ENCODE assay signal across 8 cellular contexts in the genomic region with DNA sequence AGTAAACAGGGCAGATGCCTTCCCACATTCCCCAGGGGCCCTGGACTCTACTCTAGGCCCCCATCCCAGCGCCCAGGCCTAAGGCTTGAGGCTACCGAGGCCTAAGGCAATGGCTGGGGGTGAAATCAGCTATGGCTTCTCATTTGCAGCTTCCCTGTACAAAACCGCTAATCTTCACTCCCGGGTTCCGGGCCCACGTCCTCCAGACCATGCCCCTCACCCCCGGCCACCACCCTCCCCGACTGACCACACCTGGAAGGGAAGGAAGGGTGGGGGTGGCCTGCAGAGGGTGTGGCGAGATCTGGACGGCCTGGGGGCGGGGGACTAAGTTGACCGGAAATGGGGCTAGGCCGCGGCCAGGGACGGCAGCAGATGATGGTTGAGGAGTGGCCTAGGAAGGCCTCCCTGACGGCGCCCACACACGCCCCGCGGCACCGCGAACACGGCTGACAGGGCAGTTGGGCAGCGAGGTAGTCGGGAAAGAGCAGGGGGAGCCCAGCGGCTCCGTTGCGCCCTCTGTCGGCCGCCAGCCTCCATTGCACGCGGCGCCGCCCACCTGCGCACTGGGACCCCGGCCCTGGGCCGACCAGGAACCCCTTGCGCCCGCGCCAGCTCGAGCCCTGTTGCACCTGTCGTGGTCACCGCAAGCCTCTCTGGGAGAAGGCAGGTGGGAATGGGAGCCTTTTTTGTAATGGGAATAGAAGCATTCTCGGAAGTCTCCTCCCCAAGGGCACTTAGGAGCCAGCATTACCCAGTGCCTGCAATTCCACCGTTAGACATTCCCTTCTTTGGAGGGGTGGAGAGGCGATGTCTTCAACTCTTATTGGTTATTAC.
DNase-seq lines count a peak whose midpoint lies in the region; ATAC-seq and TF ChIP-seq lines count a peak whose summit lies in the region.

No MANE protein-coding gene starts in this region.

- peak; percentile 84 for DNase-seq in ELR (ENCODE audit: low read depth)
- peak; percentile 26 for DNase-seq in HCT116 (ENCODE audit: low read depth, low spot score)
- DNase-seq in NCI-H1694 (lab: John Stamatoyannopoulos, UW): peak; percentile 39
- DNase-seq in mammary epithelial cell: peak; percentile 33
- peak; percentile 56 for DNase-seq in inferior parietal cortex (ENCODE audit: extremely low spot score)
- DNase-seq in spleen: peak; percentile 94
- no peak for DNase-seq in NK-92 treated with Interleukin-12 subunit alpha and Interleukin-12 subunit beta, amount 100 ng/mL, for 24 hours (lab: John Stamatoyannopoulos, UW)

- H2AFZ ChIP-seq in HCT116 (ENCODE audit: low read depth, low read length, poor library complexity, severe bottlenecking) (peak overlapping the region; percentile 29), mammary epithelial cell (ENCODE audit: low read depth, low read length) (peak overlapping the region; percentile 87)

- H3K9ac ChIP-seq in HCT116 (ENCODE audit: low read length) (peak overlapping the region; percentile 56), mammary epithelial cell (ENCODE audit: insufficient read depth, low read length) (peak overlapping the region; percentile 24)

- TF ChIP-seq CTCF in HCT116 (IDR thresholded peaks at IDR 0.05 in 2 of 3, conservative IDR thresholded peaks at IDR 0.05 in 1 of 3; ENCODE audit: borderline replicate concordance in 1 of 3, insufficient read depth in 1 of 3, low read depth in 2 of 3, low read length in 2 of 3) (peak; percentile 87 to 95 (median 88)), WI38 (IDR thresholded peaks at IDR 0.05; ENCODE audit: low read depth, low read length) (peak; percentile 94), mammary epithelial cell (conservative IDR thresholded peaks at IDR 0.05 in 1 of 2, IDR thresholded peaks at IDR 0.05 in 1 of 2; ENCODE audit: extremely low read depth in 1 of 2, insufficient read depth in 1 of 2, low read depth in 1 of 2, low read length in 2 of 2) (peak; percentile 69 to 96), spleen (IDR thresholded peaks at IDR 0.05 in 8 of 11, conservative IDR thresholded peaks at IDR 0.05 in 3 of 11) (peak; percentile 88 to 99 (median 98))

- peak; percentile 88 for ATAC-seq in HCT116

- H3K27ac ChIP-seq in HCT116 (ENCODE audit: low read depth, low read length) (peak overlapping the region; percentile 8; the same call in 1 of the 2 replicates), mammary epithelial cell (ENCODE audit: insufficient read depth, low read depth, low read length) (no peak overlapping the region), spleen (peak overlapping the region; percentile 47 to 84 (median 74))

- 40% methylated on average over 4 of the region's 46 CpGs for WGBS in mammary epithelial cell (ENCODE audit: low coverage, missing lambda C conversion rate)
- 8 to 13% (median 9%) methylated on average over 34 to 46 of the region's 46 CpGs for WGBS in spleen, 5 donors

- intact Hi-C loops in HCT116 (cut with micrococcal nuclease) (loop anchor here (5.0 kb wide), 1 partner anchor 255 kb away; no protein-coding TSS in a partner anchor), mammary epithelial cell (cut with micrococcal nuclease) (loop anchor here (1.0 to 5.0 kb wide), 3 partner anchors 51 to 355 kb away; partner anchors contain the start of gene MCFD2), spleen (cut with DNase I; ENCODE audit: low total_unique reads) (no loop called here)

- RAD21 ChIA-PET in HCT116 (lab: Charles Lee; ENCODE audit: low non-redundant PET in 1 of 2, low total read pairs in 2 of 2, uncharacterized antibody in 2 of 2, unreplicated experiment in 2 of 2): no interaction called here

- no TSS peak for BruUV-seq in HCT116 (replicated peaks; lab: Mats Ljungman, UMichigan)
- BruUV-seq in mammary epithelial cell (replicated peaks; lab: Mats Ljungman, UMichigan): no TSS peak

- TF ChIP-seq RAD21 in HCT116 (IDR thresholded peaks at IDR 0.05; ENCODE audit: low read depth): peak; percentile 88

- H3K27me3 ChIP-seq in HCT116 (ENCODE audit: insufficient read depth, low read length) (no peaks in the 10 kb centered on the region), mammary epithelial cell (ENCODE audit: insufficient read depth, low read length) (no peaks in the 10 kb centered on the region), spleen (replicated peaks in 1 of 7) (no peaks in the 10 kb centered on the region)

- H4K20me1 ChIP-seq in HCT116 (ENCODE audit: insufficient read depth) (no peaks in the 10 kb centered on the region), mammary epithelial cell (ENCODE audit: insufficient read depth, low read length) (no peaks in the 10 kb centered on the region)

- H3K4me3 ChIP-seq in HCT116 (replicated peaks in 1 of 2; ENCODE audit: low read depth in 1 of 2, low read length in 2 of 2): peak overlapping the region; percentile 39 to 53
- H3K4me3 ChIP-seq in WI38 (ENCODE audit: low read depth, low read length): no peak overlapping the region
- H3K4me3 ChIP-seq in mammary epithelial cell (replicated peaks in 1 of 3; ENCODE audit: insufficient read depth in 1 of 3, low read depth in 2 of 3, low read length in 3 of 3): peak overlapping the region in 2 of 3 experiments; percentile 22 to 42
- peak overlapping the region; percentile 11 to 62 (median 32) for H3K4me3 ChIP-seq in spleen

- H3K4me2 ChIP-seq in HCT116 (ENCODE audit: low read length) (peak overlapping the region; percentile 74), mammary epithelial cell (ENCODE audit: insufficient read depth, low read depth, low read length) (peak overlapping the region; percentile 81)

- CTCF ChIA-PET in HCT116 (lab: Charles Lee) (interaction anchor here (1.1 to 1.3 kb wide), 2 partner anchors 10 kb away, joined by 3 to 5 read pairs; no protein-coding TSS in a partner anchor), mammary epithelial cell (lab: Charles Lee; ENCODE audit: low non-redundant PET) (no interaction called here)

- H3K36me3 ChIP-seq in HCT116 (ENCODE audit: control insufficient read depth in 1 of 2, insufficient read depth in 2 of 2, low read length in 2 of 2) (no peaks in the 10 kb centered on the region), mammary epithelial cell (ENCODE audit: insufficient read depth, low read length) (no peaks in the 10 kb centered on the region), spleen (no peaks in the 10 kb centered on the region)

- dilution Hi-C loops in mammary epithelial cell (cut with HindIII; ENCODE audit: low sequenced_read_pairs): no loop called here

- H3K4me1 ChIP-seq in HCT116 (ENCODE audit: control insufficient read depth in 1 of 2, insufficient read depth in 2 of 2, low read length in 2 of 2): peaks cover 8 to 35% of the 10 kb centered on the region in 2 experiments; a peak in 3 of 4 replicates
- H3K4me1 ChIP-seq in mammary epithelial cell (ENCODE audit: insufficient read depth, low read length): peaks cover 36% of the 10 kb centered on the region
- H3K4me1 ChIP-seq in spleen: peaks cover 20 to 61% (median 41%) of the 10 kb centered on the region in 6 donors

- H3K9me3 ChIP-seq in HCT116 (ENCODE audit: control insufficient read depth in 1 of 2, insufficient read depth in 1 of 2, low read depth in 1 of 2, low read length in 2 of 2): no peaks in the 10 kb centered on the region
- no peaks in the 10 kb centered on the region for H3K9me3 ChIP-seq in mammary epithelial cell (replicated peaks; ENCODE audit: insufficient read depth, low read length)
- H3K9me3 ChIP-seq in spleen: no peaks in the 10 kb centered on the region

- in situ Hi-C loops in mammary epithelial cell (cut with MboI; ENCODE audit: low sequenced_read_pairs in 2 of 2): loop anchor here in 1 of 2 donors (10.0 kb wide), 1 partner anchor 227 kb away; no protein-coding TSS in a partner anchor

- no peaks in the 10 kb centered on the region for H3K9me2 ChIP-seq in HCT116 (ENCODE audit: insufficient read depth)

- H3K79me2 ChIP-seq in HCT116 (ENCODE audit: insufficient read depth, low read length): no peaks in the 10 kb centered on the region
- no peaks in the 10 kb centered on the region for H3K79me2 ChIP-seq in mammary epithelial cell (ENCODE audit: insufficient read depth, low read length)

- POLR2A ChIA-PET in HCT116 (lab: Charles Lee): no interaction called here

- TF ChIP-seq POLR2A in HCT116 (IDR thresholded peaks at IDR 0.05; ENCODE audit: borderline replicate concordance, extremely low read depth, insufficient read depth, insufficient read length) (no peak), spleen (IDR thresholded peaks at IDR 0.05) (no peak)

TF ChIP-seq in HCT116, 20 proteins besides CTCF, POLR2A, EP300 and RAD21 (continues in another document):
- no peak for TF ChIP-seq CEBPB (IDR thresholded peaks at IDR 0.05; ENCODE audit: low read depth)
- TF ChIP-seq ELF1 (IDR thresholded peaks at IDR 0.05; ENCODE audit: borderline replicate concordance, low read depth): no peak
- TF ChIP-seq, protein P1, sequence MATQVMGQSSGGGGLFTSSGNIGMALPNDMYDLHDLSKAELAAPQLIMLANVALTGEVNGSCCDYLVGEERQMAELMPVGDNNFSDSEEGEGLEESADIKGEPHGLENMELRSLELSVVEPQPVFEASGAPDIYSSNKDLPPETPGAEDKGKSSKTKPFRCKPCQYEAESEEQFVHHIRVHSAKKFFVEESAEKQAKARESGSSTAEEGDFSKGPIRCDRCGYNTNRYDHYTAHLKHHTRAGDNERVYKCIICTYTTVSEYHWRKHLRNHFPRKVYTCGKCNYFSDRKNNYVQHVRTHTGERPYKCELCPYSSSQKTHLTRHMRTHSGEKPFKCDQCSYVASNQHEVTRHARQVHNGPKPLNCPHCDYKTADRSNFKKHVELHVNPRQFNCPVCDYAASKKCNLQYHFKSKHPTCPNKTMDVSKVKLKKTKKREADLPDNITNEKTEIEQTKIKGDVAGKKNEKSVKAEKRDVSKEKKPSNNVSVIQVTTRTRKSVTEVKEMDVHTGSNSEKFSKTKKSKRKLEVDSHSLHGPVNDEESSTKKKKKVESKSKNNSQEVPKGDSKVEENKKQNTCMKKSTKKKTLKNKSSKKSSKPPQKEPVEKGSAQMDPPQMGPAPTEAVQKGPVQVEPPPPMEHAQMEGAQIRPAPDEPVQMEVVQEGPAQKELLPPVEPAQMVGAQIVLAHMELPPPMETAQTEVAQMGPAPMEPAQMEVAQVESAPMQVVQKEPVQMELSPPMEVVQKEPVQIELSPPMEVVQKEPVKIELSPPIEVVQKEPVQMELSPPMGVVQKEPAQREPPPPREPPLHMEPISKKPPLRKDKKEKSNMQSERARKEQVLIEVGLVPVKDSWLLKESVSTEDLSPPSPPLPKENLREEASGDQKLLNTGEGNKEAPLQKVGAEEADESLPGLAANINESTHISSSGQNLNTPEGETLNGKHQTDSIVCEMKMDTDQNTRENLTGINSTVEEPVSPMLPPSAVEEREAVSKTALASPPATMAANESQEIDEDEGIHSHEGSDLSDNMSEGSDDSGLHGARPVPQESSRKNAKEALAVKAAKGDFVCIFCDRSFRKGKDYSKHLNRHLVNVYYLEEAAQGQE (IDR thresholded peaks at IDR 0.05; ENCODE audit: low read depth): no peak
- no peak for TF ChIP-seq YY1 (IDR thresholded peaks at IDR 0.05; ENCODE audit: extremely low read depth, insufficient replicate concordance, low read depth, low read length)
- TF ChIP-seq, protein P2, sequence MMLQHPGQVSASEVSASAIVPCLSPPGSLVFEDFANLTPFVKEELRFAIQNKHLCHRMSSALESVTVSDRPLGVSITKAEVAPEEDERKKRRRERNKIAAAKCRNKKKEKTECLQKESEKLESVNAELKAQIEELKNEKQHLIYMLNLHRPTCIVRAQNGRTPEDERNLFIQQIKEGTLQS (IDR thresholded peaks at IDR 0.05): no peak
- TF ChIP-seq SP1 (IDR thresholded peaks at IDR 0.05; ENCODE audit: low read depth): no peak
